ENCODE assay signal across 21 cellular contexts in genomic region chr6:10976571-10976970, GRCh38.
DNase-seq lines count a peak whose midpoint lies in the region; ATAC-seq, FAIRE-seq and TF ChIP-seq lines count a peak whose summit lies in the region.
"Had no signal": no experiment of that assay in that cellular context is flagged by ENCODE, and none has a peak within 500 bp of the region (broad histone marks: within the 10 kb centered on the region; RNA-seq: fewer than 3 reads in every experiment).

No MANE protein-coding gene starts in this region.

- H3K4me1 Mint-ChIP-seq in stimulated activated effector memory CD8-positive, alpha-beta T cell treated with anti-CD3 and anti-CD28 coated beads, Interleukin-12 subunit alpha, Interleukin-12 subunit beta, amount 100 ng/mL, for 72 hours: no peaks in the 10 kb centered on the region
- H3K4me1 Mint-ChIP-seq: CD4-positive, alpha-beta memory T cell had no signal

- no peak overlapping the region for H3K4me3 Mint-ChIP-seq in stimulated activated effector memory CD8-positive, alpha-beta T cell treated with anti-CD3 and anti-CD28 coated beads, Interleukin-12 subunit alpha, Interleukin-12 subunit beta, amount 100 ng/mL, for 72 hours
- H3K4me3 Mint-ChIP-seq: CD4-positive, alpha-beta memory T cell; GM23338 had no signal

- TF ChIP-seq CTCF in fibroblast of mammary gland (conservative IDR thresholded peaks at IDR 0.05; ENCODE audit: control insufficient read depth, insufficient read depth, low read depth, low read length): no peak

- H3K36me3 Mint-ChIP-seq in stimulated activated effector memory CD8-positive, alpha-beta T cell treated with anti-CD3 and anti-CD28 coated beads, Interleukin-12 subunit alpha, Interleukin-12 subunit beta, amount 100 ng/mL, for 72 hours: no peaks in the 10 kb centered on the region
- H3K36me3 Mint-ChIP-seq: CD4-positive, alpha-beta memory T cell had no signal

- H3K4me3 ChIP-seq in fibroblast of mammary gland (ENCODE audit: control insufficient read depth, low read depth, low read length): no peak overlapping the region
- H3K4me3 ChIP-seq: A549, BLaER1, GM23338, SJCRH30 had no signal

- H3K9me3 Mint-ChIP-seq in stimulated activated effector memory CD8-positive, alpha-beta T cell treated with anti-CD3 and anti-CD28 coated beads, Interleukin-12 subunit alpha, Interleukin-12 subunit beta, amount 100 ng/mL, for 72 hours: no peaks in the 10 kb centered on the region
- H3K9me3 Mint-ChIP-seq: CD4-positive, alpha-beta memory T cell; GM23338 had no signal

- TF ChIP-seq POLR2A in GM12891 (IDR thresholded peaks at IDR 0.05; ENCODE audit: low read depth, low read length): no peak

- no peak for FAIRE-seq in GM12891 (lab: Jason Lieb, UNC)
- FAIRE-seq: A549, HTR-8/SVneo had no signal

- peak; percentile 11 for ATAC-seq in stimulated activated effector memory CD8-positive, alpha-beta T cell treated with anti-CD3 and anti-CD28 coated beads, Interleukin-12 subunit alpha, Interleukin-12 subunit beta, amount 100 ng/mL, for 72 hours
- no peak for ATAC-seq in GM21786 (IDR thresholded peaks at IDR 0.05; ENCODE audit: unreplicated experiment)
- ATAC-seq: A549, GM23338 had no signal

- no peak overlapping the region for H3K27ac Mint-ChIP-seq in stimulated activated effector memory CD8-positive, alpha-beta T cell treated with anti-CD3 and anti-CD28 coated beads, Interleukin-12 subunit alpha, Interleukin-12 subunit beta, amount 100 ng/mL, for 72 hours
- H3K27ac Mint-ChIP-seq: CD4-positive, alpha-beta memory T cell; GM23338 had no signal

- peak; percentile 19 for DNase-seq in ELF-1 (ENCODE audit: low read depth, low spot score)
- DNase-seq in NCI-H69 (lab: John Stamatoyannopoulos, UW): peak; percentile 12
- peak; percentile 34 for DNase-seq in fibroblast of mammary gland (ENCODE audit: low read depth)
- no peak for DNase-seq in stimulated activated effector memory CD8-positive, alpha-beta T cell treated with anti-CD3 and anti-CD28 coated beads, Interleukin-12 subunit alpha, Interleukin-12 subunit beta, amount 100 ng/mL, for 72 hours (ENCODE audit: low spot score in 2 of 2)
- DNase-seq in NCI-H1417 (lab: John Stamatoyannopoulos, UW): no peak
- DNase-seq in GM12891 (ENCODE audit: insufficient read length, low spot score): no peak
- DNase-seq: Calu3; CD4-positive, alpha-beta memory T cell; HCEC 1CT; NCI-H1105 treated with DMSO at 0.1 percent for 48 hours; NCI-H1694 treated with DMSO at 0.1 percent for 48 hours; NCI-H2107; NCI-H510A; NCI-H774; OCI-M1 had no signal

TF ChIP-seq in GM12891, 5 proteins besides CTCF, POLR2A, EP300 and RAD21:
- TF ChIP-seq TAF1 (IDR thresholded peaks at IDR 0.05; ENCODE audit: low read depth, low read length): no peak
- TF ChIP-seq SPI1 (IDR thresholded peaks at IDR 0.05; ENCODE audit: low read depth, low read length): no peak
- no peak for TF ChIP-seq POLR2AphosphoS5 (IDR thresholded peaks at IDR 0.05; ENCODE audit: low read depth, low read length)
- no peak for TF ChIP-seq POU2F2 (IDR thresholded peaks at IDR 0.05; ENCODE audit: low read depth, low read length)
- no peak for TF ChIP-seq PAX5 (IDR thresholded peaks at IDR 0.05; ENCODE audit: insufficient read depth, low read length, severe bottlenecking)

Comparison
In these comparisons a context has a peak if more than half of its experiments do, and no peak if none do; other contexts are left out.
1. DNase-seq: peak in ELF-1 (single experiment), NCI-H69 (single experiment) and fibroblast of mammary gland (single experiment); none in stimulated activated effector memory CD8-positive, alpha-beta T cell treated with anti-CD3 and anti-CD28 coated beads, Interleukin-12 subunit alpha, Interleukin-12 subunit beta, amount 100 ng/mL, for 72 hours (0 of 2), NCI-H1417 (0 of 3) and GM12891 (single experiment).